In the genomic region with DNA sequence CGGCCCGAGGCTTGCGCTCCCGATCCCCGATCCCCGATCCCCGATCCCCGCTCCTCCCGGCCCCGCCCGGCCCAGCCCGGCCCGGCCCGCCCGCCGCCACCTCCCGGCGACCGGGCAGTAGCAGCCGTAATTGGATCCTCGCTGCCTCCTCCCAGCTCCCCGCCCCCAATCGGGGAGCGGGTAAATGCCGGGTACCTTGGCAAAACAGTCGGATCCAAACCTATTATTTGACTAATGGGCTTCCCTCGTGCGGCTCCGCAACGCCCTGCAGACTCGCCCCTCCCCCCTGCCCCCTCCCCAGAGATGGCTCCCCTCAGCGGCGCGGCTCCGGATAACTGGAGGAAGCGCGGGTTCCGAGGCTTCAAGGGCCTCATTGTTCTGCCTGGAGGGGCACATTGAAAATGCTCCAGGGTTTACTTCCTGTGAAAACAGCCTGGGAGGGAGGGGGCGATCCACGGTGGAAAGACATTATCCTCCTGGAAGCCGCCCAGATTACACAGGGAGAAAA, we compare ENCODE assay signal across 8 cellular contexts.
DNase-seq lines count a peak whose midpoint lies in the region; ATAC-seq and TF ChIP-seq lines count a peak whose summit lies in the region.

No MANE protein-coding gene starts in this region.

- intact Hi-C loops in OCI-LY7 (cut with micrococcal nuclease; ENCODE audit: unreplicated experiment) = loop anchor here (5.0 kb wide), 1 partner anchor 93 kb away; the partner anchor contains the start of gene ZMIZ1
- intact Hi-C loops in vagina (cut with DNase I) = no loop called here

- ATAC-seq in GM21529 (IDR thresholded peaks at IDR 0.05; ENCODE audit: unreplicated experiment) = peak; percentile 39

- H3K36me3 ChIP-seq in OCI-LY7 (ENCODE audit: insufficient read depth, low read length) = no peaks in the 10 kb centered on the region
- H3K36me3 ChIP-seq in osteoblast (ENCODE audit: insufficient read depth, low read length) = no peaks in the 10 kb centered on the region
- no peaks in the 10 kb centered on the region for H3K36me3 ChIP-seq in vagina

- H3K4me1 Mint-ChIP-seq in activated naive CD8-positive, alpha-beta T cell (ENCODE audit: low read depth) = peaks cover 30% of the 10 kb centered on the region
- peaks cover 34% of the 10 kb centered on the region for H3K4me1 Mint-ChIP-seq in glutamatergic neuron (ENCODE audit: low read depth, unreplicated experiment)

- DNase-seq in D341Med (ENCODE audit: low spot score) (peak; percentile 79), HuH-7 (ENCODE audit: low spot score) (peak; percentile 64), OCI-LY7 (ENCODE audit: low spot score) (peak; percentile 60), glutamatergic neuron (peak; percentile 83), osteoblast (ENCODE audit: insufficient read length, low spot score, missing footprints) (peak; percentile 80), vagina (ENCODE audit: extremely low spot score in 2 of 2) (no peak)

- H3K4me2 ChIP-seq in OCI-LY7 (ENCODE audit: low read length) (peak overlapping the region; percentile 71), osteoblast (ENCODE audit: insufficient read depth, low read length) (peak overlapping the region; percentile 74)

- CTCF ChIA-PET in OCI-LY7 (lab: Charles Lee; ENCODE audit: unreplicated experiment) = interaction anchor here (0.6 to 0.7 kb wide), 4 partner anchors 10 to 1458 kb away, joined by 3 to 6 read pairs (median 4); no protein-coding TSS in a partner anchor

- no peak for TF ChIP-seq CTCF in OCI-LY7 (conservative IDR thresholded peaks at IDR 0.05; ENCODE audit: low read length)
- no peak for TF ChIP-seq CTCF in glutamatergic neuron (IDR thresholded peaks at IDR 0.05; ENCODE audit: partially characterized antibody, unreplicated experiment)
- TF ChIP-seq CTCF in osteoblast (IDR thresholded peaks at IDR 0.05; ENCODE audit: extremely low read depth, low read depth, low read length) = no peak
- TF ChIP-seq CTCF in vagina (IDR thresholded peaks at IDR 0.05) = no peak

- H3K9me2 ChIP-seq in OCI-LY7 (ENCODE audit: insufficient read depth, low read length) = no peaks in the 10 kb centered on the region

- H4K20me1 ChIP-seq in OCI-LY7 (ENCODE audit: insufficient read depth, low read length) (no peaks in the 10 kb centered on the region), osteoblast (ENCODE audit: insufficient read depth, low read length) (no peaks in the 10 kb centered on the region)

- no peaks in the 10 kb centered on the region for H3K27me3 ChIP-seq in osteoblast (ENCODE audit: insufficient read depth, low read length)
- H3K27me3 ChIP-seq in vagina = no peaks in the 10 kb centered on the region

- H3K4me3 ChIP-seq in OCI-LY7 (ENCODE audit: low read depth, low read length, poor library complexity, severe bottlenecking) = peak overlapping the region; percentile 66
- H3K4me3 ChIP-seq in osteoblast (ENCODE audit: insufficient read depth, low read length) = peak overlapping the region; percentile 63
- peak overlapping the region; percentile 39 to 52 for H3K4me3 ChIP-seq in vagina

- POLR2A ChIA-PET in OCI-LY7 (lab: Charles Lee) = interaction anchor here (0.9 to 1.2 kb wide), 4 partner anchors 10 to 19 kb away, joined by 3 to 4 read pairs (median 3); no protein-coding TSS in a partner anchor

- no TSS peak for BruUV-seq in OCI-LY7 (replicated peaks; lab: Mats Ljungman, UMichigan)

- no peak for TF ChIP-seq POLR2A in vagina (IDR thresholded peaks at IDR 0.05)

- H3K79me2 ChIP-seq in OCI-LY7 (ENCODE audit: insufficient read depth, low read depth, low read length) (no peaks in the 10 kb centered on the region), osteoblast (ENCODE audit: insufficient read depth, low read length) (peaks cover 10% of the 10 kb centered on the region)

- H2AFZ ChIP-seq in OCI-LY7 (ENCODE audit: low read length) (peak overlapping the region; percentile 85), osteoblast (ENCODE audit: low read length) (no peak overlapping the region)

- no peaks in the 10 kb centered on the region for H3K27me3 Mint-ChIP-seq in activated naive CD8-positive, alpha-beta T cell
- H3K27me3 Mint-ChIP-seq in glutamatergic neuron (ENCODE audit: unreplicated experiment) = peaks cover 24% of the 10 kb centered on the region

- H3K9me3 ChIP-seq in OCI-LY7 (ENCODE audit: low read length) = no peaks in the 10 kb centered on the region
- H3K9me3 ChIP-seq in osteoblast (ENCODE audit: low read depth, low read length) = no peaks in the 10 kb centered on the region
- H3K9me3 ChIP-seq in vagina = no peaks in the 10 kb centered on the region

- H3K36me3 Mint-ChIP-seq in activated naive CD8-positive, alpha-beta T cell = peaks cover 2% of the 10 kb centered on the region
- no peaks in the 10 kb centered on the region for H3K36me3 Mint-ChIP-seq in glutamatergic neuron (ENCODE audit: unreplicated experiment)

- H3K4me3 Mint-ChIP-seq in activated naive CD8-positive, alpha-beta T cell = peak overlapping the region; percentile 98
- peak overlapping the region; percentile 87 for H3K4me3 Mint-ChIP-seq in glutamatergic neuron (ENCODE audit: unreplicated experiment)

- no peaks in the 10 kb centered on the region for H3K9me3 Mint-ChIP-seq in activated naive CD8-positive, alpha-beta T cell (ENCODE audit: low read depth)
- peaks cover 14% of the 10 kb centered on the region for H3K9me3 Mint-ChIP-seq in glutamatergic neuron (ENCODE audit: unreplicated experiment)

- H3K4me1 ChIP-seq in OCI-LY7 (ENCODE audit: insufficient read depth, low read length, poor library complexity, severe bottlenecking) = peaks cover 19% of the 10 kb centered on the region
- peaks cover 50% of the 10 kb centered on the region for H3K4me1 ChIP-seq in osteoblast (ENCODE audit: insufficient read depth, low read length)
- peaks cover 52% of the 10 kb centered on the region for H3K4me1 ChIP-seq in vagina

- H3K27ac ChIP-seq in OCI-LY7 (ENCODE audit: low read depth, low read length, poor library complexity, severe bottlenecking) = peak overlapping the region; percentile 15
- H3K27ac ChIP-seq in osteoblast (ENCODE audit: low read depth, low read length) = peak overlapping the region; percentile 94
- peak overlapping the region; percentile 94 for H3K27ac ChIP-seq in vagina

- H3K27ac Mint-ChIP-seq in activated naive CD8-positive, alpha-beta T cell = peak overlapping the region; percentile 100
- peak overlapping the region; percentile 98 for H3K27ac Mint-ChIP-seq in glutamatergic neuron (ENCODE audit: unreplicated experiment)

Comparison
In these comparisons a context has a peak if more than half of its experiments do, and no peak if none do; other contexts are left out.
1. DNase-seq: peak in D341Med (single experiment), HuH-7 (single experiment), OCI-LY7 (single experiment), glutamatergic neuron (single experiment) and osteoblast (single experiment); none in vagina (0 of 2).
2. H3K27ac ChIP-seq: peak in every context shown above with its lines; median percentile 94 in osteoblast; 94 in vagina; 15 in OCI-LY7.
3. Peak in every context shown above with its lines, with median percentiles within 50 percentile points of each other: H3K4me3 ChIP-seq.